ENCODE assay signal across 1 cellular context in the genomic region with DNA sequence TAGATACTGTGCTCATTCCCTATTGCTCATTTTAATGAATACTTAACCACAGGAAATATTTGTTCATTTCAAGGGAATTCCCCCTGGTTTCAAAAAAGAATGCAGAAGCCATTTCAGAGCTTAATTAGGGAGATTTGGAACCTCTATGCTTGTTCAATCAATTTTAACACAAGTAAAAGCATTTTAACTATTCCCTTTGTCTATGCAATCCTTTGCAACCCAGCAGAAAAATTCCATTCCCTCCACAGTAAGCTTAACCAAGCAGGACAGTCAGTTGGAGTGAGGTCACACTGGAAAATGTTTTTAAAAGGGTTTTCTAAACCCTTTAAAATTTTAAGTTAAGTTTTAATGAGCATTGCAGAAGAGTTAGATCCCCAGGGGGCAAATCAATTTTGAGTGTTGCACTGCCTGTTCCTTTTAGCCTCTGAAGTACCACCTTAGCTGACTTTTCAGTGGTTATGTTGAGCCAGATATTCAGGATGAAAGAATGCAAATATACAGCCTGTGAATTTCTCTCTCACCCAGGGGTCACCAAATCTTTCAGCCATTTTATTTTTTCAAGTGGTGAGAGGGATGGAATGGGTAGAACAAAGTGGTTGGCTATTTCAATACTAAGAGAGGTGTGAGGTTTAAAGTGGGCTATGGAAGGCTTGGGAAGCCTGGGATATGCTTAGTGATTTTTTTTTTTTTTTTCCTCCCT.
TF ChIP-seq lines count a peak whose summit lies in the region.

No MANE protein-coding gene starts in this region.

TF ChIP-seq in GM23338, 12 proteins besides CTCF, POLR2A, EP300 and RAD21 (continued from another document):
- TF ChIP-seq, protein P1, sequence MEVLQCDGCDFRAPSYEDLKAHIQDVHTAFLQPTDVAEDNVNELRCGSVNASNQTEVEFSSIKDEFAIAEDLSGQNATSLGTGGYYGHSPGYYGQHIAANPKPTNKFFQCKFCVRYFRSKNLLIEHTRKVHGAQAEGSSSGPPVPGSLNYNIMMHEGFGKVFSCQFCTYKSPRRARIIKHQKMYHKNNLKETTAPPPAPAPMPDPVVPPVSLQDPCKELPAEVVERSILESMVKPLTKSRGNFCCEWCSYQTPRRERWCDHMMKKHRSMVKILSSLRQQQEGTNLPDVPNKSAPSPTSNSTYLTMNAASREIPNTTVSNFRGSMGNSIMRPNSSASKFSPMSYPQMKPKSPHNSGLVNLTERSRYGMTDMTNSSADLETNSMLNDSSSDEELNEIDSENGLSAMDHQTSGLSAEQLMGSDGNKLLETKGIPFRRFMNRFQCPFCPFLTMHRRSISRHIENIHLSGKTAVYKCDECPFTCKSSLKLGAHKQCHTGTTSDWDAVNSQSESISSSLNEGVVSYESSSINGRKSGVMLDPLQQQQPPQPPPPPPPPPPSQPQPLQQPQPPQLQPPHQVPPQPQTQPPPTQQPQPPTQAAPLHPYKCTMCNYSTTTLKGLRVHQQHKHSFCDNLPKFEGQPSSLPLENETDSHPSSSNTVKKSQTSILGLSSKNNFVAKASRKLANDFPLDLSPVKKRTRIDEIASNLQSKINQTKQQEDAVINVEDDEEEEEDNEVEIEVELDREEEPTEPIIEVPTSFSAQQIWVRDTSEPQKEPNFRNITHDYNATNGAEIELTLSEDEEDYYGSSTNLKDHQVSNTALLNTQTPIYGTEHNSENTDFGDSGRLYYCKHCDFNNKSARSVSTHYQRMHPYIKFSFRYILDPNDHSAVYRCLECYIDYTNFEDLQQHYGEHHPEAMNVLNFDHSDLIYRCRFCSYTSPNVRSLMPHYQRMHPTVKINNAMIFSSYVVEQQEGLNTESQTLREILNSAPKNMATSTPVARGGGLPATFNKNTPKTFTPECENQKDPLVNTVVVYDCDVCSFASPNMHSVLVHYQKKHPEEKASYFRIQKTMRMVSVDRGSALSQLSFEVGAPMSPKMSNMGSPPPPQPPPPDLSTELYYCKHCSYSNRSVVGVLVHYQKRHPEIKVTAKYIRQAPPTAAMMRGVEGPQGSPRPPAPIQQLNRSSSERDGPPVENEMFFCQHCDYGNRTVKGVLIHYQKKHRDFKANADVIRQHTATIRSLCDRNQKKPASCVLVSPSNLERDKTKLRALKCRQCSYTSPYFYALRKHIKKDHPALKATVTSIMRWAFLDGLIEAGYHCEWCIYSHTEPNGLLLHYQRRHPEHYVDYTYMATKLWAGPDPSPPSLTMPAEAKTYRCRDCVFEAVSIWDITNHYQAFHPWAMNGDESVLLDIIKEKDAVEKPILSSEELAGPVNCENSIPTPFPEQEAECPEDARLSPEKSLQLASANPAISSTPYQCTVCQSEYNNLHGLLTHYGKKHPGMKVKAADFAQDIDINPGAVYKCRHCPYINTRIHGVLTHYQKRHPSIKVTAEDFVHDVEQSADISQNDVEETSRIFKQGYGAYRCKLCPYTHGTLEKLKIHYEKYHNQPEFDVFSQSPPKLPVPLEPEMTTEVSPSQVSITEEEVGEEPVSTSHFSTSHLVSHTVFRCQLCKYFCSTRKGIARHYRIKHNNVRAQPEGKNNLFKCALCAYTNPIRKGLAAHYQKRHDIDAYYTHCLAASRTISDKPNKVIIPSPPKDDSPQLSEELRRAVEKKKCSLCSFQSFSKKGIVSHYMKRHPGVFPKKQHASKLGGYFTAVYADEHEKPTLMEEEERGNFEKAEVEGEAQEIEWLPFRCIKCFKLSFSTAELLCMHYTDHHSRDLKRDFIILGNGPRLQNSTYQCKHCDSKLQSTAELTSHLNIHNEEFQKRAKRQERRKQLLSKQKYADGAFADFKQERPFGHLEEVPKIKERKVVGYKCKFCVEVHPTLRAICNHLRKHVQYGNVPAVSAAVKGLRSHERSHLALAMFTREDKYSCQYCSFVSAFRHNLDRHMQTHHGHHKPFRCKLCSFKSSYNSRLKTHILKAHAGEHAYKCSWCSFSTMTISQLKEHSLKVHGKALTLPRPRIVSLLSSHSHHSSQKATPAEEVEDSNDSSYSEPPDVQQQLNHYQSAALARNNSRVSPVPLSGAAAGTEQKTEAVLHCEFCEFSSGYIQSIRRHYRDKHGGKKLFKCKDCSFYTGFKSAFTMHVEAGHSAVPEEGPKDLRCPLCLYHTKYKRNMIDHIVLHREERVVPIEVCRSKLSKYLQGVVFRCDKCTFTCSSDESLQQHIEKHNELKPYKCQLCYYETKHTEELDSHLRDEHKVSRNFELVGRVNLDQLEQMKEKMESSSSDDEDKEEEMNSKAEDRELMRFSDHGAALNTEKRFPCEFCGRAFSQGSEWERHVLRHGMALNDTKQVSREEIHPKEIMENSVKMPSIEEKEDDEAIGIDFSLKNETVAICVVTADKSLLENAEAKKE (CRISPR knock-in tag; IDR thresholded peaks at IDR 0.05): no peak
- no peak for TF ChIP-seq ETS1 (IDR thresholded peaks at IDR 0.05)
TF ChIP-seq in GM23338: peak in this region for 0.
